ENCODE assay signal across 20 cellular contexts in genomic region chr6:138897031-138897430, GRCh38.
DNase-seq lines count a peak whose midpoint lies in the region; ATAC-seq and TF ChIP-seq lines count a peak whose summit lies in the region.
"Had no signal": no experiment of that assay in that cellular context is flagged by ENCODE, and none has a peak within 500 bp of the region (broad histone marks: within the 10 kb centered on the region; RNA-seq: fewer than 3 reads in every experiment).

No MANE protein-coding gene starts in this region.

- TF ChIP-seq CTCF in fibroblast of villous mesenchyme (IDR thresholded peaks at IDR 0.05; ENCODE audit: insufficient read depth, low read depth, low read length) = no peak

- DNase-seq in LHCN-M2 (ENCODE audit: low read depth) (peak; percentile 19), NCI-H526 (lab: John Stamatoyannopoulos, UW) (peak; percentile 31 to 48), fibroblast of villous mesenchyme (ENCODE audit: low read depth) (peak; percentile 4), NCI-H1105 (lab: John Stamatoyannopoulos, UW) (no peak), posterior vena cava (ENCODE audit: low spot score) (no peak)
- DNase-seq: 8988T; ACHN; C1 segment of cervical spinal cord; Calu3; CD4-positive, alpha-beta memory T cell; COR-L47; DMS53; DMS79 treated with DMSO at 0.1 percent for 48 hours; GF-D8; GOT3; HFFc6 had no signal

- intact Hi-C loops in posterior vena cava (cut with DNase I) = no loop called here

- ATAC-seq in HG02970 (IDR thresholded peaks at IDR 0.05; ENCODE audit: low FRiP score, unreplicated experiment) (no peak), GM21737 (IDR thresholded peaks at IDR 0.05; ENCODE audit: unreplicated experiment) (no peak)
- ATAC-seq: A549 had no signal

- no peak overlapping the region for H3K4me3 ChIP-seq in fibroblast of villous mesenchyme (ENCODE audit: low read depth, low read length)
- H3K4me3 ChIP-seq: A549, HAP-1 had no signal

Comparison
In these comparisons a context has a peak if more than half of its experiments do, and no peak if none do; other contexts are left out.
1. DNase-seq: peak in LHCN-M2 (single experiment), NCI-H526 (2 of 2) and fibroblast of villous mesenchyme (single experiment); none in NCI-H1105 (single experiment) and posterior vena cava (single experiment).